In genomic region chr14:55411426-55412389, GRCh38 we compare ENCODE assay signal across 1 cellular context.
A peak's percentile ranks its signal among the peaks of the same experiment; 100 is the strongest.
TF ChIP-seq lines count a peak whose summit lies in the region.

Gene ATG14 (minus strand): TSS chr14:55411830. CDS start chr14:55411822, 8 bp downstream.

TF ChIP-seq in K562, 482 proteins besides CTCF, POLR2A, EP300 and RAD21 (continued from another document and continues in another):
- TF ChIP-seq EHMT2 (IDR thresholded peaks at IDR 0.05) (no peak), PHF21A (IDR thresholded peaks at IDR 0.05; ENCODE audit: borderline replicate concordance, low read depth) (no peak), STAG1 (CRISPR knock-in tag; IDR thresholded peaks at IDR 0.05; ENCODE audit: borderline replicate concordance) (no peak), ZBTB43 (CRISPR knock-in tag; IDR thresholded peaks at IDR 0.05) (no peak), COPS2 (conservative IDR thresholded peaks at IDR 0.05) (no peak), SRF (CRISPR knock-in tag; IDR thresholded peaks at IDR 0.05) (0 out of 4 replicates have a peak, but pooled peaks of 1 of the 2 experiments have one; percentile 16), AFF4 (CRISPR knock-in tag; IDR thresholded peaks at IDR 0.05) (no peak), IRF2 (CRISPR knock-in tag; IDR thresholded peaks at IDR 0.05) (no peak), MYBL2 (IDR thresholded peaks at IDR 0.05; ENCODE audit: low read depth) (no peak), MYBL2 (CRISPR knock-in tag; IDR thresholded peaks at IDR 0.05; ENCODE audit: borderline replicate concordance) (no peak), MEF2A (IDR thresholded peaks at IDR 0.05; ENCODE audit: control insufficient read depth, low read depth, low read length) (no peak), ELF4 (CRISPR knock-in tag; IDR thresholded peaks at IDR 0.05) (0 out of 2 replicates have a peak, but pooled peaks have one; percentile 47), CTBP1 (IDR thresholded peaks at IDR 0.05; ENCODE audit: borderline replicate concordance) (no peak), CHD2 (IDR thresholded peaks at IDR 0.05; ENCODE audit: low read depth, low read length) (peak; percentile 45; the same call in 1 of the 2 replicates), SREBF2 (CRISPR knock-in tag; IDR thresholded peaks at IDR 0.05) (no peak), TOE1 (IDR thresholded peaks at IDR 0.05; ENCODE audit: borderline replicate concordance) (peak; percentile 68; the same call in 1 of the 2 replicates), TOE1 (CRISPR knock-in tag; IDR thresholded peaks at IDR 0.05; ENCODE audit: borderline replicate concordance, low read depth) (no peak), CGGBP1 (CRISPR knock-in tag; IDR thresholded peaks at IDR 0.05) (no peak), TARDBP (IDR thresholded peaks at IDR 0.05) (no peak), HDAC3 (IDR thresholded peaks at IDR 0.05; ENCODE audit: borderline replicate concordance, partially characterized antibody) (no peak), PHF8 (IDR thresholded peaks at IDR 0.05; ENCODE audit: borderline replicate concordance, low read length) (peak; percentile 78; the same call in 1 of the 2 replicates), ZNF644 (tag; IDR thresholded peaks at IDR 0.05; ENCODE audit: low read depth) (no peak), ZNF3 (CRISPR knock-in tag; IDR thresholded peaks at IDR 0.05) (no peak), NFRKB (IDR thresholded peaks at IDR 0.05; ENCODE audit: low read depth) (0 out of 2 replicates have a peak, but pooled peaks have one; percentile 56), KDM2B (CRISPR knock-in tag; IDR thresholded peaks at IDR 0.05) (no peak), ZNF444 (CRISPR knock-in tag; IDR thresholded peaks at IDR 0.05) (no peak), ZNF133 (CRISPR knock-in tag; IDR thresholded peaks at IDR 0.05) (no peak), CHAMP1 (IDR thresholded peaks at IDR 0.05) (no peak), CCAR2 (IDR thresholded peaks at IDR 0.05; ENCODE audit: low read depth, low read length) (no peak), ARID2 (IDR thresholded peaks at IDR 0.05) (no peak), ZBED1 (IDR thresholded peaks at IDR 0.05) (no peak), HDAC8 (tag; IDR thresholded peaks at IDR 0.05) (no peak), MLX (CRISPR knock-in tag; conservative IDR thresholded peaks at IDR 0.05) (no peak), ZNF174 (CRISPR knock-in tag; IDR thresholded peaks at IDR 0.05) (no peak), ZFP1 (CRISPR knock-in tag; IDR thresholded peaks at IDR 0.05) (no peak), NFXL1 (CRISPR knock-in tag; IDR thresholded peaks at IDR 0.05) (no peak), RBBP5 (IDR thresholded peaks at IDR 0.05; ENCODE audit: borderline replicate concordance, insufficient read depth, low read length, poor library complexity, severe bottlenecking) (peak; percentile 72), ZNF224 (CRISPR knock-in tag; IDR thresholded peaks at IDR 0.05) (no peak), MEIS2 (IDR thresholded peaks at IDR 0.05; ENCODE audit: partially characterized antibody) (no peak), PHB (CRISPR knock-in tag; IDR thresholded peaks at IDR 0.05) (no peak), THRA (IDR thresholded peaks at IDR 0.05) (no peak), PHTF2 (CRISPR knock-in tag; IDR thresholded peaks at IDR 0.05) (no peak), FOXJ2 (tag; IDR thresholded peaks at IDR 0.05) (peak; percentile 65), HOXB6 (CRISPR knock-in tag; IDR thresholded peaks at IDR 0.05; ENCODE audit: borderline replicate concordance) (no peak), PPARD (CRISPR knock-in tag; IDR thresholded peaks at IDR 0.05) (no peak), E2F3 (CRISPR knock-in tag; IDR thresholded peaks at IDR 0.05) (no peak), TFAP4 (CRISPR knock-in tag; IDR thresholded peaks at IDR 0.05; ENCODE audit: borderline replicate concordance) (peak; percentile 58; the same call in 1 of the 2 replicates)
- TF ChIP-seq, protein P1, sequence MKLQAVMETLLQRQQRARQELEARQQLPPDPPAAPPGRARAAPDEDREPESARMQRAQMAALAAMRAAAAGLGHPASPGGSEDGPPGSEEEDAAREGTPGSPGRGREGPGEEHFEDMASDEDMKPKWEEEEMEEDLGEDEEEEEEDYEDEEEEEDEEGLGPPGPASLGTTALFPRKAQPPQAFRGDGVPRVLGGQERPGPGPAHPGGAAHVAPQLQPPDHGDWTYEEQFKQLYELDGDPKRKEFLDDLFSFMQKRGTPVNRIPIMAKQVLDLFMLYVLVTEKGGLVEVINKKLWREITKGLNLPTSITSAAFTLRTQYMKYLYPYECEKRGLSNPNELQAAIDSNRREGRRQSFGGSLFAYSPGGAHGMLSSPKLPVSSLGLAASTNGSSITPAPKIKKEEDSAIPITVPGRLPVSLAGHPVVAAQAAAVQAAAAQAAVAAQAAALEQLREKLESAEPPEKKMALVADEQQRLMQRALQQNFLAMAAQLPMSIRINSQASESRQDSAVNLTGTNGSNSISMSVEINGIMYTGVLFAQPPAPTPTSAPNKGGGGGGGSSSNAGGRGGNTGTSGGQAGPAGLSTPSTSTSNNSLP (IDR thresholded peaks at IDR 0.05; ENCODE audit: borderline replicate concordance, low read depth, low read length): no peak
- TF ChIP-seq, protein P2, sequence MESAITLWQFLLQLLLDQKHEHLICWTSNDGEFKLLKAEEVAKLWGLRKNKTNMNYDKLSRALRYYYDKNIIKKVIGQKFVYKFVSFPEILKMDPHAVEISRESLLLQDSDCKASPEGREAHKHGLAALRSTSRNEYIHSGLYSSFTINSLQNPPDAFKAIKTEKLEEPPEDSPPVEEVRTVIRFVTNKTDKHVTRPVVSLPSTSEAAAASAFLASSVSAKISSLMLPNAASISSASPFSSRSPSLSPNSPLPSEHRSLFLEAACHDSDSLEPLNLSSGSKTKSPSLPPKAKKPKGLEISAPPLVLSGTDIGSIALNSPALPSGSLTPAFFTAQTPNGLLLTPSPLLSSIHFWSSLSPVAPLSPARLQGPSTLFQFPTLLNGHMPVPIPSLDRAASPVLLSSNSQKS (CRISPR knock-in tag; IDR thresholded peaks at IDR 0.05): no peak
- TF ChIP-seq, protein P3, sequence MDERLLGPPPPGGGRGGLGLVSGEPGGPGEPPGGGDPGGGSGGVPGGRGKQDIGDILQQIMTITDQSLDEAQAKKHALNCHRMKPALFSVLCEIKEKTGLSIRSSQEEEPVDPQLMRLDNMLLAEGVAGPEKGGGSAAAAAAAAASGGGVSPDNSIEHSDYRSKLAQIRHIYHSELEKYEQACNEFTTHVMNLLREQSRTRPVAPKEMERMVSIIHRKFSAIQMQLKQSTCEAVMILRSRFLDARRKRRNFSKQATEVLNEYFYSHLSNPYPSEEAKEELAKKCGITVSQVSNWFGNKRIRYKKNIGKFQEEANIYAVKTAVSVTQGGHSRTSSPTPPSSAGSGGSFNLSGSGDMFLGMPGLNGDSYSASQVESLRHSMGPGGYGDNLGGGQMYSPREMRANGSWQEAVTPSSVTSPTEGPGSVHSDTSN (CRISPR knock-in tag; IDR thresholded peaks at IDR 0.05; ENCODE audit: low read depth): no peak
- TF ChIP-seq, protein P3 (tag; conservative IDR thresholded peaks at IDR 0.05; ENCODE audit: low read depth): no peak
- TF ChIP-seq, protein P4, sequence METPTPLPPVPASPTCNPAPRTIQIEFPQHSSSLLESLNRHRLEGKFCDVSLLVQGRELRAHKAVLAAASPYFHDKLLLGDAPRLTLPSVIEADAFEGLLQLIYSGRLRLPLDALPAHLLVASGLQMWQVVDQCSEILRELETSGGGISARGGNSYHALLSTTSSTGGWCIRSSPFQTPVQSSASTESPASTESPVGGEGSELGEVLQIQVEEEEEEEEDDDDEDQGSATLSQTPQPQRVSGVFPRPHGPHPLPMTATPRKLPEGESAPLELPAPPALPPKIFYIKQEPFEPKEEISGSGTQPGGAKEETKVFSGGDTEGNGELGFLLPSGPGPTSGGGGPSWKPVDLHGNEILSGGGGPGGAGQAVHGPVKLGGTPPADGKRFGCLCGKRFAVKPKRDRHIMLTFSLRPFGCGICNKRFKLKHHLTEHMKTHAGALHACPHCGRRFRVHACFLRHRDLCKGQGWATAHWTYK (CRISPR knock-in tag; IDR thresholded peaks at IDR 0.05): no peak; the same call in 1 of the 2 replicates
